Comparison of ENCODE assay signal across 8 cellular contexts in the genomic region with DNA sequence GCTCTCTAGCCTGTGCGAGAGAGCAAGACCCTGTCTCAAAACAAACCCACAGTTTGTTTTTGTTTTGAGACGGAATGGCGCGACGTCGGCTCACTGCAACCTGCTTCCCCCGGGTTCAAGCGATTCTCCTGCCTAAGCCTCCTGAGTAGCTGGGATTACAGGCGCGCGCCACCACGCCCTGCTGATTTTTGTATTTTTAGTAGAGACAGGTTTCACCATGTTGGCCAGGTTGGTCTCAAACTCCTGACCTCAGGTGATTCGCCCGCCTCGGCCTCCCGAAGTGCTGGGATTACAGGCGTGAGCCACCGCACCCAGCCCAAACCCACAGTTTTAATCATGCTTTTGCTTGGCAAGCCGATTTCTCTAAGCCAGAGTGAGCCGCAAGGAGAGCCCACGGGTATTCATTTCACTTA. TPM values are rescaled to one million over a fixed set of nuclear protein-coding genes. Genes with fewer than 3 reads are reported as not detected.
DNase-seq lines count a peak whose midpoint lies in the region; ATAC-seq, FAIRE-seq and TF ChIP-seq lines count a peak whose summit lies in the region.
"Not testable (repeated sequence)": the region's sequence is repeated elsewhere in the genome, so short reads cannot be mapped to it uniquely, and the experiment has no call there.

No MANE protein-coding gene starts in this region.

- FAIRE-seq in pancreas (lab: Jason Lieb, UNC): not testable (repeated sequence)

- not testable (repeated sequence) for H3K9ac ChIP-seq in HUES48 (ENCODE audit: low read depth, low read length)

- not testable (repeated sequence) for H3K9me3 ChIP-seq in CD4-positive, alpha-beta T cell (ENCODE audit: control insufficient read depth, low read length); HUES48 (ENCODE audit: control insufficient read depth, insufficient read depth, low read length); esophagus (ENCODE audit: control insufficient read depth in 2 of 2, insufficient read depth in 1 of 2, low read depth in 1 of 2, low read length in 1 of 2); right lobe of liver; pancreas; thyroid gland

- not testable (repeated sequence) for H3K27me3 Mint-ChIP-seq in CD4-positive, alpha-beta T cell; T-helper 2 cell treated with Interferon-gamma antibody and Interleukin-4, amounts not matched to agents 5 μg/mL and 100 μg/mL, for 36 hours (ENCODE audit: low read depth)

- DNase-seq in CD4-positive, alpha-beta T cell; T-helper 2 cell treated with Interferon-gamma antibody and Interleukin-4, amounts not matched to agents 5 μg/mL and 100 μg/mL, for 36 hours (ENCODE audit: low spot score); astrocyte of the cerebellum (ENCODE audit: low read depth); right lobe of liver; pancreas; thyroid gland: not testable (repeated sequence)

- ATAC-seq in CD4-positive, alpha-beta T cell (ENCODE audit: poor library complexity); right lobe of liver; pancreas: not testable (repeated sequence)

- H3K4me3 ChIP-seq in HUES48 (ENCODE audit: low read depth, low read length): peak overlapping the region; percentile 79
- peak overlapping the region; percentile 87 for H3K4me3 ChIP-seq in astrocyte of the cerebellum (ENCODE audit: low read depth, low read length)
- H3K4me3 ChIP-seq in esophagus (ENCODE audit: low read depth in 1 of 2, low read length in 2 of 2): peak overlapping the region; percentile 81 to 93
- H3K4me3 ChIP-seq in right lobe of liver: peak overlapping the region; percentile 83 to 97 (median 93)
- peak overlapping the region; percentile 86 to 95 (median 90) for H3K4me3 ChIP-seq in pancreas
- H3K4me3 ChIP-seq in thyroid gland (replicated peaks in 1 of 3): peak overlapping the region in 2 of 3 donors; percentile 77 to 85

- TF ChIP-seq POLR2A in right lobe of liver (IDR thresholded peaks at IDR 0.05); thyroid gland (IDR thresholded peaks at IDR 0.05): not testable (repeated sequence)

- intact Hi-C loops in CD4-positive, alpha-beta T cell (cut with DNase I, micrococcal nuclease): loop anchor here (1.0 to 5.0 kb wide), 5 partner anchors 67 to 217 kb away; partner anchors contain the start of genes RDH11 (in 2 of the 2), RAD51B (in 1 of the 2), VTI1B (in 1 of the 2) and ZFYVE26 (in 1 of the 2)
- intact Hi-C loops in right lobe of liver (cut with DNase I); pancreas (cut with DNase I); thyroid gland (cut with DNase I): not testable (repeated sequence)

- 84 to 85% methylated on average over 21 of the region's 21 CpGs for WGBS in esophagus, 2 donors
- WGBS in right lobe of liver (ENCODE audit: insufficient coverage, low coverage, low lambda C conversion rate, missing lambda C conversion rate): 87% methylated on average over 5 of the region's 21 CpGs
- 87 to 88% methylated on average over 21 of the region's 21 CpGs for WGBS in pancreas, 2 donors
- 84 to 90% methylated on average over 21 of the region's 21 CpGs for WGBS in thyroid gland, 2 donors

- peak overlapping the region; percentile 56 for H3K27ac ChIP-seq in CD4-positive, alpha-beta T cell (ENCODE audit: low read depth, low read length)
- H3K27ac ChIP-seq in HUES48 (ENCODE audit: low read depth, low read length): peak overlapping the region; percentile 72
- H3K27ac ChIP-seq in esophagus (ENCODE audit: low read depth in 2 of 2, low read length in 1 of 2): peak overlapping the region; percentile 87 to 90
- peak overlapping the region; percentile 82 to 95 (median 86) for H3K27ac ChIP-seq in right lobe of liver
- peak overlapping the region; percentile 80 to 93 (median 88) for H3K27ac ChIP-seq in pancreas
- H3K27ac ChIP-seq in thyroid gland: peak overlapping the region; percentile 81 to 96 (median 90)

- POLR2A ChIA-PET in CD4-positive, alpha-beta T cell (lab: Charles Lee): interaction anchor here (0.6 to 2.3 kb wide), 22 partner anchors 9 to 1552 kb away, joined by 3 to 29 read pairs (median 4); partner anchors contain the start of genes ARG2, ATP6V1D, DCAF5 and RDH11

- H3K36me3 ChIP-seq in HUES48 (ENCODE audit: control insufficient read depth, insufficient read depth, low read length); esophagus (ENCODE audit: control insufficient read depth in 2 of 2, insufficient read depth in 2 of 2, low read length in 1 of 2); right lobe of liver; pancreas; thyroid gland: not testable (repeated sequence)

- H3K4me1 Mint-ChIP-seq in CD4-positive, alpha-beta T cell (ENCODE audit: low read depth): peaks cover 43% of the 10 kb centered on the region
- H3K4me1 Mint-ChIP-seq in T-helper 2 cell treated with Interferon-gamma antibody and Interleukin-4, amounts not matched to agents 5 μg/mL and 100 μg/mL, for 36 hours (ENCODE audit: low read depth): peaks cover 24% of the 10 kb centered on the region

- H3K4me3 Mint-ChIP-seq in CD4-positive, alpha-beta T cell: peak overlapping the region; percentile 92
- H3K4me3 Mint-ChIP-seq in T-helper 2 cell treated with Interferon-gamma antibody and Interleukin-4, amounts not matched to agents 5 μg/mL and 100 μg/mL, for 36 hours: peak overlapping the region; percentile 97

- H3K27ac Mint-ChIP-seq in CD4-positive, alpha-beta T cell: peak overlapping the region; percentile 82
- H3K27ac Mint-ChIP-seq in T-helper 2 cell treated with Interferon-gamma antibody and Interleukin-4, amounts not matched to agents 5 μg/mL and 100 μg/mL, for 36 hours: peak overlapping the region; percentile 89

- H3K27me3 ChIP-seq in CD4-positive, alpha-beta T cell (ENCODE audit: control insufficient read depth, insufficient read depth, low read length); esophagus (ENCODE audit: control insufficient read depth in 1 of 2, insufficient read depth in 2 of 2, low read length in 2 of 2); right lobe of liver; pancreas; thyroid gland: not testable (repeated sequence)
- H3K27me3 ChIP-seq in HUES48 (ENCODE audit: control insufficient read depth, insufficient read depth, low read length): peaks cover 49% of the 10 kb centered on the region

- H3K9me3 Mint-ChIP-seq in CD4-positive, alpha-beta T cell; T-helper 2 cell treated with Interferon-gamma antibody and Interleukin-4, amounts not matched to agents 5 μg/mL and 100 μg/mL, for 36 hours: not testable (repeated sequence)

- CTCF ChIA-PET in CD4-positive, alpha-beta T cell (lab: Charles Lee): interaction anchor here (1.0 to 3.2 kb wide), 17 partner anchors 9 to 241 kb away, joined by 3 to 18 read pairs (median 6); partner anchors contain the start of genes ARG2, ATP6V1D, RDH11 and VTI1B

- not testable (repeated sequence) for H3K36me3 Mint-ChIP-seq in CD4-positive, alpha-beta T cell (ENCODE audit: low read depth)
- H3K36me3 Mint-ChIP-seq in T-helper 2 cell treated with Interferon-gamma antibody and Interleukin-4, amounts not matched to agents 5 μg/mL and 100 μg/mL, for 36 hours (ENCODE audit: low read depth): peaks cover 10% of the 10 kb centered on the region

- not testable (repeated sequence) for TF ChIP-seq CTCF in CD4-positive, alpha-beta T cell (IDR thresholded peaks at IDR 0.05); astrocyte of the cerebellum (IDR thresholded peaks at IDR 0.05; ENCODE audit: low read depth, low read length, missing control alignments); right lobe of liver (IDR thresholded peaks at IDR 0.05); pancreas (IDR thresholded peaks at IDR 0.05); thyroid gland (IDR thresholded peaks at IDR 0.05)

- not testable (repeated sequence) for H3K4me1 ChIP-seq in HUES48 (ENCODE audit: control insufficient read depth, insufficient read depth, low read length); esophagus (ENCODE audit: control insufficient read depth in 2 of 2, insufficient read depth in 2 of 2, low read length in 1 of 2); right lobe of liver; pancreas
- peaks cover 13 to 30% of the 10 kb centered on the region in 2 donors for H3K4me1 ChIP-seq in thyroid gland

- in situ Hi-C loops in astrocyte of the cerebellum (cut with HindIII; ENCODE audit: low sequenced_read_pairs): not testable (repeated sequence)

RNA-seq across cellular contexts. Expression of gene PIGH, which starts 0.5 kb away (rescaled TPM):
- total RNA-seq in CD4-positive, alpha-beta T cell: 10 to 100 TPM; 66.0 to 69.7 TPM
- polyA plus RNA-seq in esophagus (10 to 100 TPM; 16.3 to 17.0 TPM), pancreas (10 to 100 TPM; 14.2 to 27.4 TPM)
- total RNA-seq in right lobe of liver (10 to 100 TPM; 12.7 to 16.0 (median 13.8) TPM), pancreas (10 to 100 TPM; 11.5 to 21.8 (median 13.7) TPM), thyroid gland (100 to 1,000 TPM in 1 of 4 donors, 10 to 100 TPM in 3; 43.0 to 103 (median 63.1) TPM)

RNA-seq across cellular contexts. Expression of gene ARG2, which starts 19.2 kb away (rescaled TPM):
- 1 to 10 TPM; 3.7 to 3.9 TPM for total RNA-seq in CD4-positive, alpha-beta T cell
- polyA plus RNA-seq in esophagus (10 to 100 TPM; 12.2 to 30.4 TPM), pancreas (10 to 100 TPM in 1 of 2 donors, 1 to 10 TPM in 1; 3.5 to 15.0 TPM)
- total RNA-seq in right lobe of liver (1 to 10 TPM in 3 of 6 experiments, under 1 TPM in 2, not detected in 1; 0.92 to 3.3 (median 1.7) TPM), pancreas (1 to 10 TPM; 1.2 to 2.8 (median 1.4) TPM), thyroid gland (100 to 1,000 TPM in 2 of 4 donors, 10 to 100 TPM in 2; 76.1 to 160 (median 95.0) TPM)

Comparison
In these comparisons a context has a peak if more than half of its experiments do, and no peak if none do; other contexts are left out.
1. RNA of gene ARG2, which starts 19.2 kb away (total RNA-seq): 76.1 to 160 TPM in thyroid gland; 3.7 to 3.9 TPM in CD4-positive, alpha-beta T cell, 0.92 to 3.3 TPM in right lobe of liver and 1.2 to 2.8 TPM in pancreas; every median in the first group is over 10 times any median in the second.
2. Peak in every context shown above with its lines, with median percentiles within 50 percentile points of each other: H3K27ac ChIP-seq and H3K4me3 ChIP-seq.